Comparison of ENCODE assay signal across 1 cellular context in the genomic region with DNA sequence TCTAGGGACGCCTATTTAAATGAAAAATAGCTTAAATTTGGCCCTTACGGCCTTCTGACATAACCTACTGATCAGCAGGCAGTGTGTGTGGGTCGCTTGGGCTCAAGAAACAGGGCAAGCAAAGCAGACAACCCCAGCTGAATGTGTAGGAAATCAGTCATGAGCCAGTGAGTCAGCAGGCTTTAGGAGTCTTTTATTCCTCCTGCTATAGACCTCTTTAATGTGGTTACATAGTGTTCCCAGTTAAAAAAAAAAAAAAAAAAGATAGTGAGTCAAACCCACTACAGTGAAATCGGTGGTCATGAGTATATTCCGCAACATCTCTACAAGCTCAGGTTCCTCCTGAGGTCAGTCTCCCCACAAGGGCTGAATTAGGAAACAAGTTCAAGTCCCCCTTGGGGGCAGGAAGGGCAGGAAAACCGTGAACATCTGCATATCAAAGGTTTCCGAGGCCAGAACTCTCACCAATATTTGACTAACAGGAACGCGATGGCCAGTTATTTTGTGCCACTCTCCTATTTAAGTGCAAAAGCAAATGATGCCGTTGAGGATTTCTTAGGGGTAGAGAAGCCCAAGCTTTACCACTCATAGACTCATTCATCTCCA.
TF ChIP-seq lines count a peak whose summit lies in the region.

No MANE protein-coding gene starts in this region.

TF ChIP-seq in K562, 482 proteins besides CTCF, POLR2A, EP300 and RAD21:
- TF ChIP-seq ZNF384 (IDR thresholded peaks at IDR 0.05; ENCODE audit: low read depth, low read length) (peak; percentile 63), HNRNPLL (IDR thresholded peaks at IDR 0.05; ENCODE audit: low read depth, low read length, poor library complexity, severe bottlenecking) (no peak), ZNF766 (CRISPR knock-in tag; conservative IDR thresholded peaks at IDR 0.05) (no peak), ATF3 (IDR thresholded peaks at IDR 0.05) (peak; percentile 51; the same call in 1 of the 2 replicates), ATF3 (CRISPR knock-in tag; conservative IDR thresholded peaks at IDR 0.05) (no peak), ZNF134 (CRISPR knock-in tag; conservative IDR thresholded peaks at IDR 0.05) (no peak), XRCC5 (IDR thresholded peaks at IDR 0.05; ENCODE audit: low read depth, low read length) (no peak), ZNF23 (CRISPR knock-in tag; IDR thresholded peaks at IDR 0.05) (no peak), KLF1 (tag; IDR thresholded peaks at IDR 0.05) (no peak), MITF (IDR thresholded peaks at IDR 0.05) (no peak), CBX8 (IDR thresholded peaks at IDR 0.05; ENCODE audit: borderline replicate concordance, extremely low read depth, low read depth, low read length, poor library complexity, severe bottlenecking) (no peak), JUND (IDR thresholded peaks at IDR 0.05; ENCODE audit: borderline replicate concordance, low read depth, low read length) (peak; percentile 64; the same call in 1 of the 2 replicates), JUND (tag; IDR thresholded peaks at IDR 0.05; ENCODE audit: borderline replicate concordance, low read depth, low read length) (0 out of 3 replicates have a peak, but pooled peaks have one; percentile 10), ZNF277 (CRISPR knock-in tag; IDR thresholded peaks at IDR 0.05; ENCODE audit: borderline replicate concordance) (no peak), ZSCAN32 (CRISPR knock-in tag; IDR thresholded peaks at IDR 0.05) (no peak), ZNF175 (CRISPR knock-in tag; IDR thresholded peaks at IDR 0.05; ENCODE audit: low read depth) (peak; percentile 39; the same call in 1 of the 2 replicates), HLTF (IDR thresholded peaks at IDR 0.05) (no peak), GABPB1 (CRISPR knock-in tag; IDR thresholded peaks at IDR 0.05) (0 out of 2 replicates have a peak, but pooled peaks have one; percentile 2), ZNF232 (CRISPR knock-in tag; IDR thresholded peaks at IDR 0.05) (no peak), SNIP1 (IDR thresholded peaks at IDR 0.05; ENCODE audit: low read depth) (no peak), NR3C1 (CRISPR knock-in tag; IDR thresholded peaks at IDR 0.05) (no peak), GTF2F1 (IDR thresholded peaks at IDR 0.05; ENCODE audit: low read depth, low read length) (no peak), FOSL1 (tag; conservative IDR thresholded peaks at IDR 0.05) (peak; percentile 62), CBX5 (IDR thresholded peaks at IDR 0.05; ENCODE audit: borderline replicate concordance, low read depth) (no peak), ZNF217 (CRISPR knock-in tag; IDR thresholded peaks at IDR 0.05) (no peak), NBN (IDR thresholded peaks at IDR 0.05; ENCODE audit: low read depth) (no peak), ZNF696 (CRISPR knock-in tag; conservative IDR thresholded peaks at IDR 0.05) (no peak), KAT7 (CRISPR knock-in tag; IDR thresholded peaks at IDR 0.05; ENCODE audit: borderline replicate concordance) (no peak), GTF2E2 (tag; IDR thresholded peaks at IDR 0.05) (no peak), ZNF764 (CRISPR knock-in tag; IDR thresholded peaks at IDR 0.05; ENCODE audit: low read depth) (no peak), NFE2 (IDR thresholded peaks at IDR 0.05; ENCODE audit: low read depth) (peak; percentile 77), FOXK2 (conservative IDR thresholded peaks at IDR 0.05 in 1 of 2, IDR thresholded peaks at IDR 0.05 in 1 of 2; ENCODE audit: low read depth in 2 of 2) (no peak), C11orf30 (IDR thresholded peaks at IDR 0.05; ENCODE audit: low read depth) (peak; percentile 44; the same call in 1 of the 2 replicates), DEAF1 (CRISPR knock-in tag; IDR thresholded peaks at IDR 0.05) (no peak), SMARCA4 (IDR thresholded peaks at IDR 0.05) (peak; percentile 29; the same call in 1 of the 2 replicates)
- TF ChIP-seq, protein P1, sequence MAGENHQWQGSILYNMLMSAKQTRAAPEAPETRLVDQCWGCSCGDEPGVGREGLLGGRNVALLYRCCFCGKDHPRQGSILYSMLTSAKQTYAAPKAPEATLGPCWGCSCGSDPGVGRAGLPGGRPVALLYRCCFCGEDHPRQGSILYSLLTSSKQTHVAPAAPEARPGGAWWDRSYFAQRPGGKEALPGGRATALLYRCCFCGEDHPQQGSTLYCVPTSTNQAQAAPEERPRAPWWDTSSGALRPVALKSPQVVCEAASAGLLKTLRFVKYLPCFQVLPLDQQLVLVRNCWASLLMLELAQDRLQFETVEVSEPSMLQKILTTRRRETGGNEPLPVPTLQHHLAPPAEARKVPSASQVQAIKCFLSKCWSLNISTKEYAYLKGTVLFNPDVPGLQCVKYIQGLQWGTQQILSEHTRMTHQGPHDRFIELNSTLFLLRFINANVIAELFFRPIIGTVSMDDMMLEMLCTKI (IDR thresholded peaks at IDR 0.05; ENCODE audit: partially characterized antibody) = no peak
- TF ChIP-seq, protein P2, sequence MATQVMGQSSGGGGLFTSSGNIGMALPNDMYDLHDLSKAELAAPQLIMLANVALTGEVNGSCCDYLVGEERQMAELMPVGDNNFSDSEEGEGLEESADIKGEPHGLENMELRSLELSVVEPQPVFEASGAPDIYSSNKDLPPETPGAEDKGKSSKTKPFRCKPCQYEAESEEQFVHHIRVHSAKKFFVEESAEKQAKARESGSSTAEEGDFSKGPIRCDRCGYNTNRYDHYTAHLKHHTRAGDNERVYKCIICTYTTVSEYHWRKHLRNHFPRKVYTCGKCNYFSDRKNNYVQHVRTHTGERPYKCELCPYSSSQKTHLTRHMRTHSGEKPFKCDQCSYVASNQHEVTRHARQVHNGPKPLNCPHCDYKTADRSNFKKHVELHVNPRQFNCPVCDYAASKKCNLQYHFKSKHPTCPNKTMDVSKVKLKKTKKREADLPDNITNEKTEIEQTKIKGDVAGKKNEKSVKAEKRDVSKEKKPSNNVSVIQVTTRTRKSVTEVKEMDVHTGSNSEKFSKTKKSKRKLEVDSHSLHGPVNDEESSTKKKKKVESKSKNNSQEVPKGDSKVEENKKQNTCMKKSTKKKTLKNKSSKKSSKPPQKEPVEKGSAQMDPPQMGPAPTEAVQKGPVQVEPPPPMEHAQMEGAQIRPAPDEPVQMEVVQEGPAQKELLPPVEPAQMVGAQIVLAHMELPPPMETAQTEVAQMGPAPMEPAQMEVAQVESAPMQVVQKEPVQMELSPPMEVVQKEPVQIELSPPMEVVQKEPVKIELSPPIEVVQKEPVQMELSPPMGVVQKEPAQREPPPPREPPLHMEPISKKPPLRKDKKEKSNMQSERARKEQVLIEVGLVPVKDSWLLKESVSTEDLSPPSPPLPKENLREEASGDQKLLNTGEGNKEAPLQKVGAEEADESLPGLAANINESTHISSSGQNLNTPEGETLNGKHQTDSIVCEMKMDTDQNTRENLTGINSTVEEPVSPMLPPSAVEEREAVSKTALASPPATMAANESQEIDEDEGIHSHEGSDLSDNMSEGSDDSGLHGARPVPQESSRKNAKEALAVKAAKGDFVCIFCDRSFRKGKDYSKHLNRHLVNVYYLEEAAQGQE (CRISPR knock-in tag; IDR thresholded peaks at IDR 0.05; ENCODE audit: low read depth) = no peak
- TF ChIP-seq, protein P3, sequence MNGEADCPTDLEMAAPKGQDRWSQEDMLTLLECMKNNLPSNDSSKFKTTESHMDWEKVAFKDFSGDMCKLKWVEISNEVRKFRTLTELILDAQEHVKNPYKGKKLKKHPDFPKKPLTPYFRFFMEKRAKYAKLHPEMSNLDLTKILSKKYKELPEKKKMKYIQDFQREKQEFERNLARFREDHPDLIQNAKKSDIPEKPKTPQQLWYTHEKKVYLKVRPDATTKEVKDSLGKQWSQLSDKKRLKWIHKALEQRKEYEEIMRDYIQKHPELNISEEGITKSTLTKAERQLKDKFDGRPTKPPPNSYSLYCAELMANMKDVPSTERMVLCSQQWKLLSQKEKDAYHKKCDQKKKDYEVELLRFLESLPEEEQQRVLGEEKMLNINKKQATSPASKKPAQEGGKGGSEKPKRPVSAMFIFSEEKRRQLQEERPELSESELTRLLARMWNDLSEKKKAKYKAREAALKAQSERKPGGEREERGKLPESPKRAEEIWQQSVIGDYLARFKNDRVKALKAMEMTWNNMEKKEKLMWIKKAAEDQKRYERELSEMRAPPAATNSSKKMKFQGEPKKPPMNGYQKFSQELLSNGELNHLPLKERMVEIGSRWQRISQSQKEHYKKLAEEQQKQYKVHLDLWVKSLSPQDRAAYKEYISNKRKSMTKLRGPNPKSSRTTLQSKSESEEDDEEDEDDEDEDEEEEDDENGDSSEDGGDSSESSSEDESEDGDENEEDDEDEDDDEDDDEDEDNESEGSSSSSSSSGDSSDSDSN (IDR thresholded peaks at IDR 0.05; ENCODE audit: borderline replicate concordance in 1 of 2, low read depth in 2 of 2, low read length in 2 of 2) = no peak
